In genomic region chr11:64862914-64863313, GRCh38 we compare ENCODE assay signal across 10 cellular contexts. TPM values are rescaled to one million over a fixed set of nuclear protein-coding genes. Genes with fewer than 3 reads are reported as not detected.
A peak's percentile ranks its signal among the peaks of the same experiment; 100 is the strongest.
DNase-seq lines count a peak whose midpoint lies in the region; ATAC-seq and TF ChIP-seq lines count a peak whose summit lies in the region.
"Had no signal": no experiment of that assay in that cellular context is flagged by ENCODE, and none has a peak within 500 bp of the region (broad histone marks: within the 10 kb centered on the region; RNA-seq: fewer than 3 reads in every experiment).

No MANE protein-coding gene starts in this region.

- H3K4me2 ChIP-seq in KMS-11, result peak overlapping the region; percentile 95; the same call in 1 of the 2 replicates

- no peak for ATAC-seq in activated naive CD8-positive, alpha-beta T cell treated with anti-CD3 and anti-CD28 coated beads, Interleukin-2, amount 50 U/mL, for 24 hours
- ATAC-seq in lower lobe of right lung, result peak; percentile 3 to 16
- no peak for ATAC-seq in HG03280 (IDR thresholded peaks at IDR 0.05; ENCODE audit: unreplicated experiment)

- no peaks in the 10 kb centered on the region for H4K20me1 ChIP-seq in KMS-11 (ENCODE audit: insufficient read depth)

- TF ChIP-seq CTCF in KMS-11 (conservative IDR thresholded peaks at IDR 0.05; ENCODE audit: low read depth, low read length), result no peak
- TF ChIP-seq CTCF in lower lobe of right lung (IDR thresholded peaks at IDR 0.05), result no peak
- TF ChIP-seq CTCF in testis (IDR thresholded peaks at IDR 0.05), result no peak

- H3K4me3 Mint-ChIP-seq in activated naive CD8-positive, alpha-beta T cell treated with anti-CD3 and anti-CD28 coated beads, Interleukin-2, amount 50 U/mL, for 24 hours, result peak overlapping the region; percentile 66

- intact Hi-C loops in lower lobe of right lung (cut with DNase I), result no loop called here
- intact Hi-C loops in testis (cut with DNase I; ENCODE audit: low total_unique reads), result no loop called here

- no peak overlapping the region for H3K9ac ChIP-seq in KMS-11

- H3K4me1 Mint-ChIP-seq in activated naive CD8-positive, alpha-beta T cell treated with anti-CD3 and anti-CD28 coated beads, Interleukin-2, amount 50 U/mL, for 24 hours, result peaks cover 95% of the 10 kb centered on the region

- no peak for DNase-seq in activated naive CD8-positive, alpha-beta T cell treated with anti-CD3 and anti-CD28 coated beads, Interleukin-2, amount 50 U/mL, for 24 hours
- DNase-seq in lower lobe of right lung (no peak), testis (no peak), NCI-H1436 (lab: John Stamatoyannopoulos, UW) (no peak)
- no peak for DNase-seq in NK-92 treated with Interleukin-12 subunit alpha and Interleukin-12 subunit beta, amount 100 ng/mL, for 24 hours (lab: John Stamatoyannopoulos, UW)
- DNase-seq: cerebellar nuclear complex, midbrain, SHP77 had no signal

- H3K4me3 ChIP-seq in KMS-11 (IDR thresholded peaks at IDR 0.05; ENCODE audit: insufficient read depth, low read depth, low read length), result no peak overlapping the region
- H3K4me3 ChIP-seq in lower lobe of right lung, result no peak overlapping the region
- H3K4me3 ChIP-seq in testis, result no peak overlapping the region

- no peaks in the 10 kb centered on the region for H3K9me3 ChIP-seq in lower lobe of right lung
- H3K9me3 ChIP-seq in testis, result no peaks in the 10 kb centered on the region

- WGBS in testis, 2 donors, result 47 to 51% methylated on average over 9 of the region's 9 CpGs

- peak overlapping the region; percentile 97 for H3K27ac ChIP-seq in KMS-11
- peak overlapping the region; percentile 83 for H3K27ac ChIP-seq in lower lobe of right lung
- H3K27ac ChIP-seq in testis, result peak overlapping the region; percentile 55 to 82

- H3K27me3 ChIP-seq in KMS-11 (ENCODE audit: insufficient read depth, low read depth) (no peaks in the 10 kb centered on the region), lower lobe of right lung (ENCODE audit: low read depth) (no peaks in the 10 kb centered on the region), testis (no peaks in the 10 kb centered on the region)

- no peaks in the 10 kb centered on the region for H3K36me3 ChIP-seq in KMS-11 (ENCODE audit: insufficient read depth)
- H3K36me3 ChIP-seq in lower lobe of right lung, result peaks cover 26% of the 10 kb centered on the region
- no peaks in the 10 kb centered on the region for H3K36me3 ChIP-seq in testis (ENCODE audit: low read depth, missing control alignments)

- peaks cover 8% of the 10 kb centered on the region for H3K9me3 Mint-ChIP-seq in activated naive CD8-positive, alpha-beta T cell treated with anti-CD3 and anti-CD28 coated beads, Interleukin-2, amount 50 U/mL, for 24 hours

- TF ChIP-seq POLR2A in testis (IDR thresholded peaks at IDR 0.05), result no peak

- H3K27me3 Mint-ChIP-seq in activated naive CD8-positive, alpha-beta T cell treated with anti-CD3 and anti-CD28 coated beads, Interleukin-2, amount 50 U/mL, for 24 hours, result no peaks in the 10 kb centered on the region

- H3K27ac Mint-ChIP-seq in activated naive CD8-positive, alpha-beta T cell treated with anti-CD3 and anti-CD28 coated beads, Interleukin-2, amount 50 U/mL, for 24 hours, result peak overlapping the region; percentile 98

- H3K36me3 Mint-ChIP-seq in activated naive CD8-positive, alpha-beta T cell treated with anti-CD3 and anti-CD28 coated beads, Interleukin-2, amount 50 U/mL, for 24 hours (ENCODE audit: low read depth), result peaks cover 36% of the 10 kb centered on the region

- peaks cover 65% of the 10 kb centered on the region for H3K79me2 ChIP-seq in KMS-11 (ENCODE audit: insufficient read depth, low read depth)

- H2AFZ ChIP-seq in KMS-11 (ENCODE audit: low read depth), result no peak overlapping the region

- H3K4me1 ChIP-seq in KMS-11 (ENCODE audit: low read depth, poor library complexity, severe bottlenecking), result peaks cover 100% of the 10 kb centered on the region
- peaks cover 98% of the 10 kb centered on the region for H3K4me1 ChIP-seq in lower lobe of right lung
- H3K4me1 ChIP-seq in testis, result peaks cover 37% of the 10 kb centered on the region

RNA-seq across cellular contexts. Expression of gene EHD1, which starts 15.5 kb away (rescaled TPM):
- total RNA-seq in lower lobe of right lung (73.4 TPM), testis (100 to 1,000 TPM; 230 to 455 TPM)
- polyA plus RNA-seq in testis (ENCODE audit: insufficient read depth, low read depth, low replicate concordance), result 328 TPM

RNA-seq across cellular contexts. Expression of gene CDC42BPG, which starts 18.5 kb away (rescaled TPM):
- total RNA-seq in lower lobe of right lung (16.3 TPM), testis (1 to 10 TPM; 7.6 to 9.2 TPM)
- polyA plus RNA-seq in testis (ENCODE audit: insufficient read depth, low read depth, low replicate concordance), result 5.3 TPM

RNA-seq across cellular contexts. Expression of gene MEN1, which starts 52.6 kb away (rescaled TPM):
- 22.7 TPM for total RNA-seq in lower lobe of right lung
- total RNA-seq in testis, result 10 to 100 TPM; 36.7 to 40.8 TPM
- polyA plus RNA-seq in testis (ENCODE audit: insufficient read depth, low read depth, low replicate concordance), result 29.7 TPM

RNA-seq across cellular contexts. Expression of gene ATG2A, which starts 54.1 kb away (rescaled TPM):
- 21.7 TPM for total RNA-seq in lower lobe of right lung
- 10 to 100 TPM; 51.1 to 56.1 TPM for total RNA-seq in testis
- 22.2 TPM for polyA plus RNA-seq in testis (ENCODE audit: insufficient read depth, low read depth, low replicate concordance)

RNA-seq across cellular contexts. Expression of gene MAP4K2, which starts 59.9 kb away (rescaled TPM):
- total RNA-seq in lower lobe of right lung (29.1 TPM), testis (10 to 100 TPM; 27.7 to 29.8 TPM)
- 14.9 TPM for polyA plus RNA-seq in testis (ENCODE audit: insufficient read depth, low read depth, low replicate concordance)

Comparison
In these comparisons a context has a peak if more than half of its experiments do, and no peak if none do; other contexts are left out.
1. ATAC-seq: peak in lower lobe of right lung (2 of 2); none in activated naive CD8-positive, alpha-beta T cell treated with anti-CD3 and anti-CD28 coated beads, Interleukin-2, amount 50 U/mL, for 24 hours (single experiment) and HG03280 (single experiment).
2. Peak in every context shown above with its lines, with median percentiles within 50 percentile points of each other: H3K27ac ChIP-seq.